20 cellular contexts compared by ENCODE assay signal in genomic region chr7:95933618-95934017, GRCh38.
DNase-seq lines count a peak whose midpoint lies in the region; FAIRE-seq and TF ChIP-seq lines count a peak whose summit lies in the region.
"Had no signal": no experiment of that assay in that cellular context is flagged by ENCODE, and none has a peak within 500 bp of the region (broad histone marks: within the 10 kb centered on the region; RNA-seq: fewer than 3 reads in every experiment).

No MANE protein-coding gene starts in this region.

- H3K4me3 ChIP-seq in MM.1S (ENCODE audit: low read length), result no peak overlapping the region
- H3K4me3 ChIP-seq in SK-N-SH (ENCODE audit: low read depth in 2 of 2, low read length in 1 of 2), result no peak overlapping the region
- H3K4me3 ChIP-seq: ascending aorta, suprapubic skin had no signal

- WGBS in SK-N-SH (ENCODE audit: low lambda C conversion rate), result 35% methylated on average over 4 of the region's 4 CpGs

- no peaks in the 10 kb centered on the region for H3K36me3 ChIP-seq in MM.1S (replicated peaks; ENCODE audit: insufficient read depth, low read length)
- H3K36me3 ChIP-seq in SK-N-SH (replicated peaks in 1 of 2; ENCODE audit: control insufficient read depth in 1 of 2, insufficient read depth in 2 of 2, low read length in 1 of 2), result no peaks in the 10 kb centered on the region
- H3K36me3 ChIP-seq: ascending aorta, BE2C, suprapubic skin, WERI-Rb-1 had no signal

- no peaks in the 10 kb centered on the region for H4K20me1 ChIP-seq in MM.1S (ENCODE audit: insufficient read depth, low read length)
- H4K20me1 ChIP-seq in SK-N-SH (ENCODE audit: insufficient read depth), result no peaks in the 10 kb centered on the region

- DNase-seq in MM.1S, result peak; percentile 48
- peak; percentile 99 for DNase-seq in NCI-H187 treated with DMSO at 0.1 percent for 48 hours (lab: John Stamatoyannopoulos, UW)
- peak; percentile 26 to 79 for DNase-seq in NCI-H524 (lab: John Stamatoyannopoulos, UW)
- DNase-seq in putamen (ENCODE audit: low spot score), result peak; percentile 69
- no peak for DNase-seq in GM19239 (ENCODE audit: insufficient read length, low spot score)
- DNase-seq in SK-N-SH, result no peak
- no peak for DNase-seq in NCI-H446 (lab: John Stamatoyannopoulos, UW)
- DNase-seq: activated CD4-positive, alpha-beta memory T cell treated with anti-CD3 and anti-CD28 coated beads, Interleukin-2, amount 10 ng/mL, durations not matched to agents 7 days and 5 days; activated naive CD4-positive, alpha-beta T cell treated with anti-CD3 and anti-CD28 coated beads, Interleukin-2, amount 50 U/mL, for 16 hours; activated T-cell treated with anti-CD3 and anti-CD28 coated beads, Interleukin-2, amount 50 U/mL, for 24 hours; BE2C; effector memory CD8-positive, alpha-beta T cell; glutamatergic neuron; HFFc6; immature natural killer cell; natural killer cell; WERI-Rb-1 had no signal

- no peak overlapping the region for H2AFZ ChIP-seq in MM.1S (ENCODE audit: low read length)
- H2AFZ ChIP-seq in SK-N-SH (ENCODE audit: low read depth), result no peak overlapping the region; the same call in 1 of the 2 replicates
- H2AFZ ChIP-seq: parathyroid adenoma had no signal

- H3K4me2 ChIP-seq in MM.1S (ENCODE audit: low read depth, low read length) (no peak overlapping the region), SK-N-SH (no peak overlapping the region)

- no peak for TF ChIP-seq EP300 in SK-N-SH (IDR thresholded peaks at IDR 0.05; ENCODE audit: borderline replicate concordance in 1 of 2, low read depth in 1 of 2, low read length in 1 of 2)

- no peak for TF ChIP-seq RAD21 in SK-N-SH (IDR thresholded peaks at IDR 0.05; ENCODE audit: low read length)

- TF ChIP-seq CTCF in MM.1S (IDR thresholded peaks at IDR 0.05; ENCODE audit: low read length) (no peak), SK-N-SH (IDR thresholded peaks at IDR 0.05) (no peak)

- H3K9me3 ChIP-seq in MM.1S (replicated peaks; ENCODE audit: insufficient read depth, low read length), result no peaks in the 10 kb centered on the region
- no peaks in the 10 kb centered on the region for H3K9me3 ChIP-seq in SK-N-SH
- H3K9me3 ChIP-seq: ascending aorta, BE2C, suprapubic skin had no signal

- H3K9me2 ChIP-seq in MM.1S (replicated peaks; ENCODE audit: insufficient read depth, low read length), result no peaks in the 10 kb centered on the region
- H3K9me2 ChIP-seq in SK-N-SH, result no peaks in the 10 kb centered on the region

- H3K4me1 ChIP-seq in MM.1S (ENCODE audit: low read length) (peaks cover 9% of the 10 kb centered on the region; the same call in 1 of the 2 replicates), SK-N-SH (ENCODE audit: control insufficient read depth in 1 of 2, insufficient read depth in 2 of 2, low read depth in 1 of 2, low read length in 1 of 2) (no peaks in the 10 kb centered on the region)
- H3K4me1 ChIP-seq: ascending aorta, BE2C, parathyroid adenoma, suprapubic skin had no signal

- no peaks in the 10 kb centered on the region for H3F3A ChIP-seq in MM.1S (ENCODE audit: insufficient read depth, low read length)
- H3F3A ChIP-seq in SK-N-SH (replicated peaks; ENCODE audit: insufficient read depth), result no peaks in the 10 kb centered on the region

- H3K27me3 ChIP-seq in MM.1S (replicated peaks; ENCODE audit: insufficient read depth, low read length), result no peaks in the 10 kb centered on the region
- H3K27me3 ChIP-seq in SK-N-SH (ENCODE audit: insufficient read depth), result no peaks in the 10 kb centered on the region
- H3K27me3 ChIP-seq: ascending aorta, BE2C, suprapubic skin had no signal

- H3K27ac ChIP-seq in MM.1S (ENCODE audit: low read length) (no peak overlapping the region), SK-N-SH (ENCODE audit: low read depth in 2 of 2, low read length in 1 of 2) (no peak overlapping the region)
- H3K27ac ChIP-seq: ascending aorta, parathyroid adenoma, suprapubic skin, WERI-Rb-1 had no signal

- CTCF ChIA-PET in SK-N-SH (lab: Yijun Ruan, JAX), result interaction anchor here (0.9 to 2.2 kb wide), 3 partner anchors 14 to 1131 kb away, joined by 3 to 6 read pairs (median 3); no protein-coding TSS in a partner anchor

- H3K79me2 ChIP-seq in MM.1S (ENCODE audit: low read length), result no peaks in the 10 kb centered on the region
- H3K79me2 ChIP-seq in SK-N-SH (ENCODE audit: insufficient read depth), result no peaks in the 10 kb centered on the region
- H3K79me2 ChIP-seq: parathyroid adenoma had no signal

- POLR2A ChIA-PET in SK-N-SH (lab: Yijun Ruan, JAX), result no interaction called here

- no peak overlapping the region for H3K9ac ChIP-seq in MM.1S (ENCODE audit: low read length)
- no peak overlapping the region for H3K9ac ChIP-seq in SK-N-SH
- H3K9ac ChIP-seq: parathyroid adenoma had no signal

- FAIRE-seq in GM19239 (lab: Jason Lieb, UNC), result no peak

TF ChIP-seq in SK-N-SH, 30 proteins besides CTCF, POLR2A, EP300 and RAD21:
- TF ChIP-seq TCF12 (IDR thresholded peaks at IDR 0.05), result no peak

Comparison
In these comparisons a context has a peak if more than half of its experiments do, and no peak if none do; other contexts are left out.
1. DNase-seq: peak in MM.1S (single experiment), NCI-H187 treated with DMSO at 0.1 percent for 48 hours (single experiment), NCI-H524 (2 of 2) and putamen (single experiment); none in GM19239 (single experiment), SK-N-SH (single experiment) and NCI-H446 (0 of 2).